ENCODE assay signal across 1 cellular context in genomic region chr12:64451687-64452558, GRCh38.
TF ChIP-seq lines count a peak whose summit lies in the region.

Gene TBK1 (plus strand): TSS chr12:64452120. CDS start chr12:64455871, 3,751 bp downstream.

TF ChIP-seq in K562, 482 proteins besides CTCF, POLR2A, EP300 and RAD21 (continued from another document and continues in another):
- no peak for TF ChIP-seq ATF4 (CRISPR knock-in tag; IDR thresholded peaks at IDR 0.05)
- TF ChIP-seq ZZZ3 (IDR thresholded peaks at IDR 0.05): no peak
- no peak for TF ChIP-seq ZFP36 (IDR thresholded peaks at IDR 0.05; ENCODE audit: low read depth, low read length, partially characterized antibody)
- TF ChIP-seq ZNF707 (CRISPR knock-in tag; conservative IDR thresholded peaks at IDR 0.05): no peak
- peak; percentile 78; the same call in 1 of the 2 replicates for TF ChIP-seq BRD4 (IDR thresholded peaks at IDR 0.05)
- no peak for TF ChIP-seq HOXB6 (CRISPR knock-in tag; IDR thresholded peaks at IDR 0.05; ENCODE audit: borderline replicate concordance)
- no peak for TF ChIP-seq ZNF347 (CRISPR knock-in tag; IDR thresholded peaks at IDR 0.05; ENCODE audit: low read depth)
- TF ChIP-seq RFX1 (IDR thresholded peaks at IDR 0.05): no peak
- peak; percentile 86 for TF ChIP-seq ZFX (CRISPR knock-in tag; IDR thresholded peaks at IDR 0.05)
- TF ChIP-seq ETS1 (conservative IDR thresholded peaks at IDR 0.05; ENCODE audit: control insufficient read depth, low read depth, low read length): peak; percentile 61; the same call in 1 of the 2 replicates
- TF ChIP-seq HES1 (IDR thresholded peaks at IDR 0.05; ENCODE audit: low read depth): no peak
- TF ChIP-seq ZNF766 (CRISPR knock-in tag; conservative IDR thresholded peaks at IDR 0.05): no peak
- TF ChIP-seq ZNF512 (tag; IDR thresholded peaks at IDR 0.05): no peak
- peak in 1 of 2 experiments; percentile 73; a peak in 1 of 4 replicates for TF ChIP-seq BCLAF1 (IDR thresholded peaks at IDR 0.05; ENCODE audit: borderline replicate concordance in 1 of 2, control insufficient read depth in 1 of 2, low read depth in 2 of 2, low read length in 1 of 2)
- peak; percentile 70 for TF ChIP-seq ZKSCAN1 (IDR thresholded peaks at IDR 0.05; ENCODE audit: low read depth, low read length)
- TF ChIP-seq SIN3B (IDR thresholded peaks at IDR 0.05; ENCODE audit: low read depth): peak; percentile 66; the same call in 1 of the 2 replicates
- TF ChIP-seq ELK3 (CRISPR knock-in tag; IDR thresholded peaks at IDR 0.05): no peak
- no peak for TF ChIP-seq MTA2 (IDR thresholded peaks at IDR 0.05; ENCODE audit: low read depth)
- no peak for TF ChIP-seq ZNF239 (CRISPR knock-in tag; IDR thresholded peaks at IDR 0.05)
- no peak for TF ChIP-seq ZNF76 (CRISPR knock-in tag; IDR thresholded peaks at IDR 0.05; ENCODE audit: borderline replicate concordance)
- peak; percentile 78; the same call in 1 of the 2 replicates for TF ChIP-seq ZNF224 (CRISPR knock-in tag; IDR thresholded peaks at IDR 0.05)
- TF ChIP-seq USF1 (CRISPR knock-in tag; IDR thresholded peaks at IDR 0.05): peak; percentile 97
- no peak for TF ChIP-seq SFPQ (IDR thresholded peaks at IDR 0.05; ENCODE audit: low read depth, low read length)
- peak; percentile 91 for TF ChIP-seq CTBP1 (IDR thresholded peaks at IDR 0.05; ENCODE audit: borderline replicate concordance)
- no peak for TF ChIP-seq SMAD1 (IDR thresholded peaks at IDR 0.05; ENCODE audit: low read depth, low read length, partially characterized antibody)
- TF ChIP-seq ID3 (CRISPR knock-in tag; IDR thresholded peaks at IDR 0.05): no peak
- TF ChIP-seq ID3 (tag; IDR thresholded peaks at IDR 0.05): 0 out of 2 replicates have a peak, but pooled peaks have one; percentile 58
- TF ChIP-seq SPI1 (IDR thresholded peaks at IDR 0.05; ENCODE audit: borderline replicate concordance, low read depth, low read length): 0 out of 2 replicates have a peak, but pooled peaks have one; percentile 6
- TF ChIP-seq DEAF1 (CRISPR knock-in tag; IDR thresholded peaks at IDR 0.05): no peak
- TF ChIP-seq MED1 (CRISPR knock-in tag; IDR thresholded peaks at IDR 0.05; ENCODE audit: borderline replicate concordance): no peak
- no peak for TF ChIP-seq KHSRP (IDR thresholded peaks at IDR 0.05)
- no peak for TF ChIP-seq ATF2 (CRISPR knock-in tag; IDR thresholded peaks at IDR 0.05)
- TF ChIP-seq ZNF584 (CRISPR knock-in tag; IDR thresholded peaks at IDR 0.05; ENCODE audit: low read depth): no peak
- TF ChIP-seq TARDBP (IDR thresholded peaks at IDR 0.05): no peak
- TF ChIP-seq BMI1 (IDR thresholded peaks at IDR 0.05; ENCODE audit: low read length): no peak
- no peak for TF ChIP-seq GATA2 (CRISPR knock-in tag; IDR thresholded peaks at IDR 0.05)
- TF ChIP-seq ZNF324 (CRISPR knock-in tag; IDR thresholded peaks at IDR 0.05): no peak
- peak; percentile 84 to 90 for TF ChIP-seq MNT (conservative IDR thresholded peaks at IDR 0.05)
- TF ChIP-seq ZBTB17 (CRISPR knock-in tag; IDR thresholded peaks at IDR 0.05): no peak
- TF ChIP-seq CAMTA2 (CRISPR knock-in tag; conservative IDR thresholded peaks at IDR 0.05): 0 out of 2 replicates have a peak, but pooled peaks have one; percentile 8
- TF ChIP-seq CHD1 (IDR thresholded peaks at IDR 0.05; ENCODE audit: low read length): peak; percentile 76
- no peak for TF ChIP-seq SRSF3 (IDR thresholded peaks at IDR 0.05; ENCODE audit: insufficient read depth, low read length)
- no peak for TF ChIP-seq ZNF140 (CRISPR knock-in tag; IDR thresholded peaks at IDR 0.05)
- peak; percentile 75 for TF ChIP-seq HMGN3 (IDR thresholded peaks at IDR 0.05; ENCODE audit: borderline replicate concordance, extremely low read depth, insufficient read length, low read depth, low read length)
- TF ChIP-seq DMBX1 (CRISPR knock-in tag; IDR thresholded peaks at IDR 0.05; ENCODE audit: borderline replicate concordance): no peak; the same call in 1 of the 2 replicates
